In genomic region chr1:44067258-44068250, GRCh38 we compare ENCODE assay signal across 1 cellular context.
TF ChIP-seq lines count a peak whose summit lies in the region.

No MANE protein-coding gene starts in this region.

TF ChIP-seq in HepG2, 621 proteins besides CTCF, POLR2A, EP300 and RAD21:
- no peak for TF ChIP-seq TCF12 (IDR thresholded peaks at IDR 0.05)
- TF ChIP-seq TCF12 (CRISPR knock-in tag; IDR thresholded peaks at IDR 0.05), result no peak
- no peak for TF ChIP-seq PHF20 (CRISPR knock-in tag; IDR thresholded peaks at IDR 0.05)
- TF ChIP-seq U2AF1 (optimal IDR thresholded peaks at IDR 0.05; ENCODE audit: low read depth, low read length), result no peak
- TF ChIP-seq CREM (IDR thresholded peaks at IDR 0.05), result no peak
- no peak for TF ChIP-seq CREM (CRISPR knock-in tag; IDR thresholded peaks at IDR 0.05)
- TF ChIP-seq SMARCC2 (IDR thresholded peaks at IDR 0.05), result no peak
- TF ChIP-seq ZNF24 (IDR thresholded peaks at IDR 0.05), result no peak
